In the genomic region with DNA sequence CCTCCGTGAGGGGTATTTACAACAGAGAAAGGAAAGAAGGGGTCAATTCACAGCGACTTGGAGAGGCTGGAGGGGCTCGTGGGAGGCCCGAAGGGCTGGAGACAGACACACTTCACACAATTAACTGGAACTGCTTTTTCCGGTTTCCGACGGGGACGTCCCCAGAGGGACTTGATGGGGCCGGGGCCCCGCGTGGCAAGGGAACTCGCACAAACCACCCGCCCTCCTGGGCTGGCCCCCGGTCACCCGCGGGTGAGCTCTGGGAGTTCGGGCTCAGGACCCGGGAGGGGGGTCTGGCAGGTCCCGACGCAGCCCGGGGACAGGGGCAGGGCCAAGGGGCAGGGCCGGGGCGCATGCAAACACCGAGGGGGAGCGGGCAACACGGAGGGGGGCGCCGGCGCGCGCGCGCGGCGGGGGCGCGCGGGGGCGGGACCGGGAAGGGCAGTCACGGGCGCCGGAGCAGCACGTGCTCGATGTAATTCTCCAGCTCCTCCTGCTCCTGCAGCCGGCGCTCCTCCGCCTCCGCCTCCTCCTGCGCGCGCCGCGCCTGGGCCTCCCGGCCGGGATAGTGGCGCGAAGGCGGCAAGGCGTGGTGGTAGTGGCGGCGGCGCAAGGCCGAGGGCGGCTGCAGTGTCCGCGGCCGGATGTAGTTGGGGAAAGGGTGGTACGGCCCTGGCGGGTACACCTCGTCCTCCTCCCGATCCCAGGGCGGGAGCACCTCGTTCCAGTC, we compare ENCODE assay signal across 9 cellular contexts. TPM values are rescaled to one million over a fixed set of nuclear protein-coding genes. Genes with fewer than 3 reads are reported as not detected.
DNase-seq lines count a peak whose midpoint lies in the region; TF ChIP-seq lines count a peak whose summit lies in the region.
"Had no signal": no experiment of that assay in that cellular context is flagged by ENCODE, and none has a peak within 500 bp of the region (broad histone marks: within the 10 kb centered on the region; RNA-seq: fewer than 3 reads in every experiment).

No MANE protein-coding gene starts in this region.

- BruUV-seq in A673 (replicated peaks; lab: Mats Ljungman, UMichigan): no TSS peak

- TF ChIP-seq CTCF in A673 (conservative IDR thresholded peaks at IDR 0.05; ENCODE audit: low read depth, low read length): no peak
- TF ChIP-seq CTCF in GM06990 (IDR thresholded peaks at IDR 0.05; ENCODE audit: insufficient read depth, low read length, poor library complexity, severe bottlenecking): no peak
- no peak for TF ChIP-seq CTCF in GM10248 (IDR thresholded peaks at IDR 0.05; ENCODE audit: control extremely low read depth, extremely low read depth, low read depth, missing control alignments)

- H3K9me3 ChIP-seq in A673 (ENCODE audit: low read depth, low read length, poor library complexity, severe bottlenecking) (no peaks in the 10 kb centered on the region), subcutaneous abdominal adipose tissue (ENCODE audit: control insufficient read depth in 5 of 5, low read length in 5 of 5) (no peaks in the 10 kb centered on the region)

- H3K36me3 Mint-ChIP-seq in activated naive CD8-positive, alpha-beta T cell treated with anti-CD3 and anti-CD28 coated beads for 36 hours: peaks cover 9% of the 10 kb centered on the region

- H3K4me1 ChIP-seq in A673 (ENCODE audit: insufficient read depth, low read length, poor library complexity, severe bottlenecking): peaks cover 54% of the 10 kb centered on the region
- peaks cover 0 to 39% (median 36%) of the 10 kb centered on the region in 5 donors for H3K4me1 ChIP-seq in subcutaneous abdominal adipose tissue (ENCODE audit: control insufficient read depth in 5 of 5, insufficient read depth in 5 of 5, low read length in 5 of 5)

- peaks cover 28% of the 10 kb centered on the region for H3K4me1 Mint-ChIP-seq in activated naive CD8-positive, alpha-beta T cell treated with anti-CD3 and anti-CD28 coated beads for 36 hours

- CTCF ChIA-PET in A673 (lab: Charles Lee): interaction anchor here (0.5 to 1.0 kb wide), 2 partner anchors 19 to 104 kb away, joined by 3 to 4 read pairs; no protein-coding TSS in a partner anchor
- CTCF ChIA-PET in GM10248 (lab: Yijun Ruan, JAX): interaction anchor here (1.0 to 5.1 kb wide), 3 partner anchors 15 to 30 kb away, joined by 3 to 21 read pairs (median 3); no protein-coding TSS in a partner anchor

- H3K27me3 Mint-ChIP-seq in activated naive CD8-positive, alpha-beta T cell treated with anti-CD3 and anti-CD28 coated beads for 36 hours: peaks cover 52% of the 10 kb centered on the region

- H3K27ac ChIP-seq in A673 (ENCODE audit: low read depth, low read length, poor library complexity, severe bottlenecking) (peak overlapping the region; percentile 47), subcutaneous abdominal adipose tissue (ENCODE audit: low read depth, low read length) (no peak overlapping the region)

- POLR2A ChIA-PET in A673 (lab: Charles Lee; ENCODE audit: low non-redundant PET) (interaction anchor here (0.8 kb wide), 1 partner anchor 78 kb away, joined by 4 read pairs; no protein-coding TSS in a partner anchor), GM10248 (lab: Yijun Ruan, JAX) (interaction anchor here (0.6 kb wide), 1 partner anchor 19 kb away, joined by 4 read pairs; no protein-coding TSS in a partner anchor)

- peak; percentile 90 for DNase-seq in A673 (ENCODE audit: low spot score)
- peak; percentile 65 for DNase-seq in GM06990 (ENCODE audit: extremely low read depth, insufficient read length)
- peak; percentile 87 for DNase-seq in NCI-H2227 treated with DMSO at 0.1 percent for 48 hours (lab: John Stamatoyannopoulos, UW)
- peak; percentile 44 for DNase-seq in activated naive CD8-positive, alpha-beta T cell treated with anti-CD3 and anti-CD28 coated beads for 36 hours
- no peak for DNase-seq in mesenteric fat pad (ENCODE audit: low spot score)
- DNase-seq in GM10248 (ENCODE audit: extremely low spot score): no peak

- H3K9me3 Mint-ChIP-seq in activated naive CD8-positive, alpha-beta T cell treated with anti-CD3 and anti-CD28 coated beads for 36 hours: no peaks in the 10 kb centered on the region

- peaks cover 18% of the 10 kb centered on the region for H3K27me3 ChIP-seq in A673 (replicated peaks; ENCODE audit: insufficient read depth, low read depth, low read length, poor library complexity)
- H3K27me3 ChIP-seq in GM06990 (replicated peaks; ENCODE audit: control insufficient read depth, insufficient read depth, low read length): no peaks in the 10 kb centered on the region; the same call in none of the 2 replicates
- peaks cover 32 to 57% (median 45%) of the 10 kb centered on the region in 5 donors for H3K27me3 ChIP-seq in subcutaneous abdominal adipose tissue (ENCODE audit: control insufficient read depth in 5 of 5, insufficient read depth in 4 of 5, low read length in 5 of 5)

- H3K4me3 ChIP-seq in A673 (ENCODE audit: low read depth, low read length, poor library complexity, severe bottlenecking): peak overlapping the region; percentile 43
- peak overlapping the region; percentile 55 for H3K4me3 ChIP-seq in GM06990 (replicated peaks; ENCODE audit: low read depth, low read length)
- peak overlapping the region; percentile 43 for H3K4me3 ChIP-seq in iPS-11a (ENCODE audit: low read depth, low read length)
- H3K4me3 ChIP-seq in subcutaneous abdominal adipose tissue (ENCODE audit: low read depth in 1 of 5, low read length in 5 of 5): peak overlapping the region in 3 of 5 donors; percentile 37 to 55 (median 44)

- intact Hi-C loops in A673 (cut with micrococcal nuclease; ENCODE audit: unreplicated experiment): no loop called here

- H3K9ac ChIP-seq in subcutaneous abdominal adipose tissue (ENCODE audit: low read length in 5 of 5): no peak overlapping the region

- H3K27ac Mint-ChIP-seq in activated naive CD8-positive, alpha-beta T cell treated with anti-CD3 and anti-CD28 coated beads for 36 hours: no peak overlapping the region

- H3K4me3 Mint-ChIP-seq in activated naive CD8-positive, alpha-beta T cell treated with anti-CD3 and anti-CD28 coated beads for 36 hours: peak overlapping the region; percentile 52

- H3K36me3 ChIP-seq in A673 (ENCODE audit: insufficient read depth, low read length, poor library complexity, severe bottlenecking) (peaks cover 4% of the 10 kb centered on the region), GM06990 (ENCODE audit: control insufficient read depth, insufficient read depth, low read length) (peaks cover 3% of the 10 kb centered on the region), subcutaneous abdominal adipose tissue (ENCODE audit: control insufficient read depth in 5 of 5, insufficient read depth in 5 of 5, low read length in 5 of 5) (peaks cover 0 to 30% (median 26%) of the 10 kb centered on the region in 5 donors)

RNA-seq across cellular contexts. Expression of a gene that starts 2.7 kb away (rescaled TPM):
- total RNA-seq in A673 (2021) (14.4 and 16.0 TPM in 2 replicates), mesenteric fat pad (0.22 TPM)
- total RNA-seq in activated naive CD8-positive, alpha-beta T cell treated with anti-CD3 and anti-CD28 coated beads for 36 hours: not detected
- total RNA-seq: mononuclear cell had no signal

RNA-seq across cellular contexts. Expression of a gene that starts 8.4 kb away (rescaled TPM):
- 71.3 and 79.0 TPM in 2 replicates for total RNA-seq in A673 (2021)
- total RNA-seq in activated naive CD8-positive, alpha-beta T cell treated with anti-CD3 and anti-CD28 coated beads for 36 hours: 10 to 100 TPM; 30.1 to 38.4 TPM
- total RNA-seq in mesenteric fat pad: 30.4 TPM

RNA-seq across cellular contexts. Expression of a gene that starts 17.4 kb away (rescaled TPM):
- total RNA-seq in A673 (2021): not detected in 2 replicates
- total RNA-seq in activated naive CD8-positive, alpha-beta T cell treated with anti-CD3 and anti-CD28 coated beads for 36 hours: not detected
- not detected for total RNA-seq in mesenteric fat pad
- total RNA-seq: mononuclear cell had no signal

RNA-seq across cellular contexts. Expression of a gene that starts 35.8 kb away (rescaled TPM):
- total RNA-seq in A673 (2021) (4.7 and 5.3 TPM in 2 replicates), mesenteric fat pad (130 TPM)
- under 1 TPM; 0.06 to 0.27 TPM for total RNA-seq in activated naive CD8-positive, alpha-beta T cell treated with anti-CD3 and anti-CD28 coated beads for 36 hours

RNA-seq across cellular contexts. Expression of a gene that starts 38.1 kb away (rescaled TPM):
- total RNA-seq in A673 (2021) (not detected in 2 replicates), mesenteric fat pad (not detected)
- total RNA-seq in activated naive CD8-positive, alpha-beta T cell treated with anti-CD3 and anti-CD28 coated beads for 36 hours: not detected
- total RNA-seq: mononuclear cell had no signal

Comparison
In these comparisons a context has a peak if more than half of its experiments do, and no peak if none do; other contexts are left out.
1. DNase-seq: peak in A673 (single experiment), GM06990 (single experiment), NCI-H2227 treated with DMSO at 0.1 percent for 48 hours (single experiment) and activated naive CD8-positive, alpha-beta T cell treated with anti-CD3 and anti-CD28 coated beads for 36 hours (single experiment); none in mesenteric fat pad (single experiment) and GM10248 (single experiment).
2. RNA of a gene that starts 2.7 kb away (total RNA-seq): 14.4 to 16.0 TPM in A673; 0.22 TPM in mesenteric fat pad (single experiment) and not detected in activated naive CD8-positive, alpha-beta T cell treated with anti-CD3 and anti-CD28 coated beads for 36 hours; every median in the first group is over 10 times any median in the second.
3. Peak in every context shown above with its lines, with median percentiles within 50 percentile points of each other: H3K4me3 ChIP-seq.